24 cellular contexts compared by ENCODE assay signal in genomic region chr16:67016143-67016542, GRCh38. TPM values are rescaled to one million over a fixed set of nuclear protein-coding genes. Genes with fewer than 3 reads are reported as not detected.
DNase-seq lines count a peak whose midpoint lies in the region; ATAC-seq, FAIRE-seq and TF ChIP-seq lines count a peak whose summit lies in the region.
"Had no signal": no experiment of that assay in that cellular context is flagged by ENCODE, and none has a peak within 500 bp of the region (broad histone marks: within the 10 kb centered on the region; RNA-seq: fewer than 3 reads in every experiment).

No MANE protein-coding gene starts in this region.

- no peak overlapping the region for H3K4me2 ChIP-seq in K562 (ENCODE audit: insufficient read depth, low read length)
- H3K4me2 ChIP-seq in GM23248 (ENCODE audit: unreplicated experiment) = no peak overlapping the region
- H3K4me2 ChIP-seq in MM.1S (ENCODE audit: low read depth, low read length) = no peak overlapping the region
- H3K4me2 ChIP-seq: smooth muscle cell had no signal

- no peak overlapping the region for H3K4me3 Mint-ChIP-seq in T-helper 2 cell treated with Interferon-gamma antibody and Interleukin-4, amounts not matched to agents 5 μg/mL and 100 μg/mL, for 36 hours
- H3K4me3 Mint-ChIP-seq: activated naive CD8-positive, alpha-beta T cell treated with anti-CD3 and anti-CD28 coated beads, Interleukin-2, amount 50 U/mL, for 24 hours; HFFc6; mesothelial cell of epicardium had no signal

- TF ChIP-seq POLR2A in K562 (conservative IDR thresholded peaks at IDR 0.05) = no peak

- H3F3A ChIP-seq in GM23248 (ENCODE audit: insufficient read depth) (peaks cover 8% of the 10 kb centered on the region; the same call in 1 of the 2 replicates), MM.1S (ENCODE audit: insufficient read depth, low read length) (no peaks in the 10 kb centered on the region)

- H2AFZ ChIP-seq in K562 (ENCODE audit: low read depth, low read length) = no peak overlapping the region
- no peak overlapping the region for H2AFZ ChIP-seq in GM23248
- H2AFZ ChIP-seq in MM.1S (ENCODE audit: low read length) = no peak overlapping the region

- H3K4me1 Mint-ChIP-seq in T-helper 2 cell treated with Interferon-gamma antibody and Interleukin-4, amounts not matched to agents 5 μg/mL and 100 μg/mL, for 36 hours (ENCODE audit: low read depth) = peaks cover 31% of the 10 kb centered on the region

- POLR2A ChIA-PET in K562 (lab: Yijun Ruan, JAX) = interaction anchor here (0.8 kb wide), 1 partner anchor 144 kb away, joined by 4 read pairs; the partner anchor contains the start of genes FBXL8 and TRADD

- H3K79me2 ChIP-seq in K562 (ENCODE audit: control insufficient read depth, insufficient read depth, low read length) (no peaks in the 10 kb centered on the region), GM23248 (ENCODE audit: insufficient read depth) (no peaks in the 10 kb centered on the region), MM.1S (ENCODE audit: low read length) (no peaks in the 10 kb centered on the region)

- H3K9ac ChIP-seq in K562 (ENCODE audit: insufficient read depth in 1 of 2, low read depth in 2 of 2, low read length in 2 of 2) = peak overlapping the region in 1 of 2 experiments; percentile 45; a peak in 1 of 4 replicates
- no peak overlapping the region for H3K9ac ChIP-seq in GM23248
- no peak overlapping the region for H3K9ac ChIP-seq in MM.1S (ENCODE audit: low read length)

- CTCF ChIA-PET in K562 (lab: Yijun Ruan, JAX; ENCODE audit: low intra/inter-chr PET ratio) = interaction anchor here (2.8 kb wide), 1 partner anchor 55 kb away, joined by 9 read pairs; the partner anchor contains the start of gene CES3

- FAIRE-seq in K562 (lab: Jason Lieb, UNC) = no peak
- FAIRE-seq: A204.1, GM18507, TTC549 had no signal

- in situ Hi-C loops in GM13976 (cut with MboI; ENCODE audit: low sequenced_read_pairs, unreplicated experiment) = loop anchor here (5.0 kb wide), 1 partner anchor 136 kb away; the partner anchor contains the start of gene B3GNT9
- in situ Hi-C loops in K562 (cut with MboI) = loop anchor here (5.0 kb wide), 2 partner anchors 76 to 141 kb away; partner anchors contain the start of genes FBXL8 and TRADD
- in situ Hi-C loops in GM23248 (cut with MboI) = no loop called here

- H3K36me3 ChIP-seq in K562 (ENCODE audit: control insufficient read depth, insufficient read depth, low read length) (no peaks in the 10 kb centered on the region), GM23248 (ENCODE audit: low read depth) (no peaks in the 10 kb centered on the region), MM.1S (replicated peaks; ENCODE audit: insufficient read depth, low read length) (no peaks in the 10 kb centered on the region)
- H3K36me3 ChIP-seq: BE2C, prostate gland, stomach had no signal

- intact Hi-C loops in K562 (cut with micrococcal nuclease) = loop anchor here (5.0 to 10.0 kb wide), 4 partner anchors 64 to 389 kb away; partner anchors contain the start of gene MATCAP1
- intact Hi-C loops in posterior vena cava (cut with DNase I) = no loop called here

- H3K36me3 Mint-ChIP-seq in T-helper 2 cell treated with Interferon-gamma antibody and Interleukin-4, amounts not matched to agents 5 μg/mL and 100 μg/mL, for 36 hours (ENCODE audit: low read depth) = peaks cover 6% of the 10 kb centered on the region
- H3K36me3 Mint-ChIP-seq: mesothelial cell of epicardium had no signal

- no peak for DNase-seq in T-helper 2 cell treated with Interferon-gamma antibody and Interleukin-4, amounts not matched to agents 5 μg/mL and 100 μg/mL, for 36 hours (ENCODE audit: low spot score)
- DNase-seq in T-helper 2 cell (no peak), GM13976 (ENCODE audit: low spot score) (peak; percentile 10), K562 (ENCODE audit: extremely low read depth in 1 of 4, low spot score in 3 of 4) (no peak), posterior vena cava (ENCODE audit: low spot score) (peak; percentile 34), GM23248 (no peak), 8988T (no peak), MM.1S (no peak)
- DNase-seq: activated CD4-positive, alpha-beta T cell treated with anti-CD3 and anti-CD28 coated beads, Interleukin-2, amount 50 U/mL, for 1 hour; activated naive CD8-positive, alpha-beta T cell treated with anti-CD3 and anti-CD28 coated beads, Interleukin-2, amount 50 U/mL, for 24 hours; BE2C; body of pancreas; HFFc6; NCI-H1417 treated with DMSO at 0.1 percent for 48 hours; NCI-H2171; NCI-H524 treated with DMSO at 0.1 percent for 48 hours; stimulated activated CD4-positive, alpha-beta T cell treated with anti-CD3 and anti-CD28 coated beads, Interleukin-4, amount 100 ng/mL, for 24 hours; stomach had no signal

- H3K9me3 Mint-ChIP-seq in T-helper 2 cell treated with Interferon-gamma antibody and Interleukin-4, amounts not matched to agents 5 μg/mL and 100 μg/mL, for 36 hours = no peaks in the 10 kb centered on the region
- H3K9me3 Mint-ChIP-seq: activated naive CD8-positive, alpha-beta T cell treated with anti-CD3 and anti-CD28 coated beads, Interleukin-2, amount 50 U/mL, for 24 hours; HFFc6; mesothelial cell of epicardium had no signal

- H3K4me1 ChIP-seq in K562 (replicated peaks in 1 of 2; ENCODE audit: control insufficient read depth in 2 of 2, insufficient read depth in 2 of 2, low read length in 2 of 2) (peaks cover 4 to 19% of the 10 kb centered on the region in 2 experiments; a peak in 4 of 5 replicates), GM23248 (ENCODE audit: insufficient read depth) (no peaks in the 10 kb centered on the region), MM.1S (ENCODE audit: low read length) (no peaks in the 10 kb centered on the region)

- peak overlapping the region; percentile 67 for H3K27ac Mint-ChIP-seq in T-helper 2 cell treated with Interferon-gamma antibody and Interleukin-4, amounts not matched to agents 5 μg/mL and 100 μg/mL, for 36 hours
- H3K27ac Mint-ChIP-seq: activated naive CD8-positive, alpha-beta T cell treated with anti-CD3 and anti-CD28 coated beads, Interleukin-2, amount 50 U/mL, for 24 hours; HFFc6; mesothelial cell of epicardium had no signal

- no peaks in the 10 kb centered on the region for H3K9me2 ChIP-seq in GM23248 (ENCODE audit: insufficient read depth)
- H3K9me2 ChIP-seq in MM.1S (replicated peaks; ENCODE audit: insufficient read depth, low read length) = no peaks in the 10 kb centered on the region

- H3K9me1 ChIP-seq in K562 (ENCODE audit: control insufficient read depth, insufficient read depth, low read length) = no peaks in the 10 kb centered on the region

- H3K9me3 ChIP-seq in K562 (replicated peaks; ENCODE audit: control insufficient read depth, insufficient read depth, low read depth, low read length) (no peaks in the 10 kb centered on the region), GM23248 (ENCODE audit: low read depth) (no peaks in the 10 kb centered on the region), MM.1S (replicated peaks; ENCODE audit: insufficient read depth, low read length) (no peaks in the 10 kb centered on the region)
- H3K9me3 ChIP-seq: BE2C, body of pancreas, prostate gland, stomach had no signal

- H3K27me3 Mint-ChIP-seq in T-helper 2 cell treated with Interferon-gamma antibody and Interleukin-4, amounts not matched to agents 5 μg/mL and 100 μg/mL, for 36 hours (ENCODE audit: low read depth) = no peaks in the 10 kb centered on the region

- ATAC-seq in K562 = no peak
- ATAC-seq: activated naive CD8-positive, alpha-beta T cell treated with anti-CD3 and anti-CD28 coated beads, Interleukin-2, amount 50 U/mL, for 24 hours; body of pancreas had no signal

- TF ChIP-seq RAD21 in K562 (CRISPR knock-in tag; conservative IDR thresholded peaks at IDR 0.05 in 1 of 2, IDR thresholded peaks at IDR 0.05 in 1 of 2) = no peak

- H4K20me1 ChIP-seq in K562 (replicated peaks; ENCODE audit: control insufficient read depth, insufficient read depth, low read length) (no peaks in the 10 kb centered on the region), GM23248 (ENCODE audit: insufficient read depth) (no peaks in the 10 kb centered on the region), MM.1S (ENCODE audit: insufficient read depth, low read length) (no peaks in the 10 kb centered on the region)

- TF ChIP-seq CTCF in GM13976 (IDR thresholded peaks at IDR 0.05; ENCODE audit: borderline replicate concordance, control extremely low read depth, extremely low read depth, insufficient read depth, missing control alignments) = no peak
- TF ChIP-seq CTCF in K562 (IDR thresholded peaks at IDR 0.05 in 2 of 3, conservative IDR thresholded peaks at IDR 0.05 in 1 of 3; ENCODE audit: insufficient read depth in 2 of 3, low read depth in 1 of 3, low read length in 3 of 3) = no peak
- no peak for TF ChIP-seq CTCF in MM.1S (IDR thresholded peaks at IDR 0.05; ENCODE audit: low read length)

- H3K4me3 ChIP-seq in K562 = no peak overlapping the region
- H3K4me3 ChIP-seq in GM23248 = no peak overlapping the region
- no peak overlapping the region for H3K4me3 ChIP-seq in MM.1S (ENCODE audit: low read length)
- H3K4me3 ChIP-seq: body of pancreas, prostate gland, smooth muscle cell, stomach had no signal

- no TSS peak for BruUV-seq in K562 (replicated peaks; lab: Mats Ljungman, UMichigan)

- TF ChIP-seq EP300 in K562 (IDR thresholded peaks at IDR 0.05; ENCODE audit: low read length) = no peak

- H3K27me3 ChIP-seq in K562 (ENCODE audit: control insufficient read depth in 2 of 2, insufficient read depth in 2 of 2, low read length in 2 of 2) (no peaks in the 10 kb centered on the region), GM23248 (replicated peaks; ENCODE audit: insufficient read depth) (no peaks in the 10 kb centered on the region), MM.1S (replicated peaks; ENCODE audit: insufficient read depth, low read length) (no peaks in the 10 kb centered on the region)
- H3K27me3 ChIP-seq: BE2C had no signal

- no peak overlapping the region for H3K27ac ChIP-seq in K562 (ENCODE audit: extremely low read depth, low read depth, low read length)
- H3K27ac ChIP-seq in GM23248 = no peak overlapping the region
- no peak overlapping the region for H3K27ac ChIP-seq in MM.1S (ENCODE audit: low read length)
- H3K27ac ChIP-seq: body of pancreas, prostate gland, stomach had no signal

RNA-seq across cellular contexts. Expression of gene CBFB, which starts 12.8 kb away (rescaled TPM):
- total RNA-seq in K562 (2011; cell fraction: chromatin; rRNA removed; ENCODE audit: low replicate concordance) = 33.0 and 62.9 TPM in 2 replicates
- total RNA-seq in K562 (2011; cell fraction: nucleolus; rRNA removed) = 18.7 and 27.0 TPM in 2 replicates
- 39.3 and 60.0 TPM in 2 replicates for total RNA-seq in K562 (2011; cell fraction: nucleoplasm; rRNA removed)
- total RNA-seq in K562 (2014; rRNA removed) (96.0 and 112 TPM in 2 replicates), K562 (2014; rRNA removed; fragmentation: Illumina TruSeq; extraction: Trizol) (66.5 and 77.2 TPM in 2 replicates), K562 (2015; rRNA removed; fragmentation: Illumina TruSeq; extraction: Trizol) (82.4 and 82.7 TPM in 2 replicates), K562 (2021) (78.4 and 79.1 TPM in 2 replicates), posterior vena cava (10 to 100 TPM; 39.7 to 42.0 TPM)
- polyA plus RNA-seq in K562 (2011; rRNA removed) (39.5 and 51.6 TPM in 2 replicates), K562 (2014; fragmentation: Illumina TruSeq; extraction: Trizol) (63.9 and 69.6 TPM in 2 replicates), K562 (2014; fragmentation: Nextera tagmentation; extraction: Ambion mirVana) (10 to 100 TPM; 22.0 to 40.7 TPM), K562 (2014; rRNA removed) (43.2 and 63.6 TPM in 2 replicates), GM23248 (2016; fragmentation: Nextera tagmentation; extraction: Ambion mirVana) (52.3 and 56.1 TPM in 2 replicates)
- 13.4 and 25.1 TPM in 2 replicates for polyA plus RNA-seq in K562 (2011; cell fraction: cytosol; rRNA removed)
- polyA plus RNA-seq in K562 (2011; cell fraction: nucleus; rRNA removed) = 11.6 and 16.0 TPM in 2 replicates
- 45.5 and 88.1 TPM in 2 replicates for polyA plus RNA-seq in K562 (2012)
- 128 and 129 TPM in 2 replicates for polyA minus RNA-seq in K562 (2011; rRNA and poly(A)+ RNA removed)
- 49.1 and 63.1 TPM in 2 replicates for polyA minus RNA-seq in K562 (2011; cell fraction: cytosol; rRNA and poly(A)+ RNA removed)
- 13.6 and 20.1 TPM in 2 replicates for polyA minus RNA-seq in K562 (2011; cell fraction: nucleus; rRNA and poly(A)+ RNA removed)
- total RNA-seq in GM23248 (2014; rRNA removed; shearing (Covaris generic)) = 53.3 and 63.2 TPM in 2 replicates

RNA-seq across cellular contexts. Expression of gene CES4A, which starts 27.8 kb away (rescaled TPM):
- total RNA-seq in K562 (2011; cell fraction: chromatin; rRNA removed; ENCODE audit: low replicate concordance) = 0.58 and 1.8 TPM in 2 replicates
- total RNA-seq in K562 (2011; cell fraction: nucleolus; rRNA removed) = 0.13 and 0.83 TPM in 2 replicates
- total RNA-seq in K562 (2011; cell fraction: nucleoplasm; rRNA removed) = 0.61 and 1.7 TPM in 2 replicates
- 0.09 TPM in 1 of 2 replicates, not detected in the other for total RNA-seq in K562 (2014; rRNA removed)
- total RNA-seq in K562 (2014; rRNA removed; fragmentation: Illumina TruSeq; extraction: Trizol) = not detected in 2 replicates
- not detected in 2 replicates for total RNA-seq in K562 (2015; rRNA removed; fragmentation: Illumina TruSeq; extraction: Trizol)
- 0.20 TPM in 1 of 2 replicates, not detected in the other for total RNA-seq in K562 (2021)
- 0.04 and 0.11 TPM in 2 replicates for polyA plus RNA-seq in K562 (2011; rRNA removed)
- 0.12 TPM in 1 of 2 replicates, not detected in the other for polyA plus RNA-seq in K562 (2011; cell fraction: cytosol; rRNA removed)
- polyA plus RNA-seq in K562 (2011; cell fraction: nucleus; rRNA removed) = 0.22 and 0.54 TPM in 2 replicates
- polyA plus RNA-seq in K562 (2012) = 0.03 and 0.10 TPM in 2 replicates
- polyA plus RNA-seq in K562 (2014; fragmentation: Illumina TruSeq; extraction: Trizol) = not detected in 2 replicates
- polyA plus RNA-seq in K562 (2014; fragmentation: Nextera tagmentation; extraction: Ambion mirVana) = under 1 TPM in 1 of 2 experiments, not detected in 1; 0.13 TPM
- polyA plus RNA-seq in K562 (2014; rRNA removed) = not detected in 2 replicates
- polyA minus RNA-seq in K562 (2011; rRNA and poly(A)+ RNA removed) = not detected in 2 replicates
- polyA minus RNA-seq in K562 (2011; cell fraction: cytosol; rRNA and poly(A)+ RNA removed) = not detected in 2 replicates
- polyA minus RNA-seq in K562 (2011; cell fraction: nucleus; rRNA and poly(A)+ RNA removed) = not detected in 2 replicates
- total RNA-seq in posterior vena cava = 1 to 10 TPM; 2.8 to 7.4 TPM
- 4.6 and 5.0 TPM in 2 replicates for total RNA-seq in GM23248 (2014; rRNA removed; shearing (Covaris generic))
- 2.6 and 4.5 TPM in 2 replicates for polyA plus RNA-seq in GM23248 (2016; fragmentation: Nextera tagmentation; extraction: Ambion mirVana)

RNA-seq across cellular contexts. Expression of gene CES3, which starts 55.1 kb away (rescaled TPM):
- 3.7 and 10.0 TPM in 2 replicates for total RNA-seq in K562 (2011; cell fraction: chromatin; rRNA removed; ENCODE audit: low replicate concordance)
- total RNA-seq in K562 (2011; cell fraction: nucleolus; rRNA removed) = 6.3 and 12.5 TPM in 2 replicates
- 4.3 and 6.3 TPM in 2 replicates for total RNA-seq in K562 (2011; cell fraction: nucleoplasm; rRNA removed)
- total RNA-seq in K562 (2014; rRNA removed) = 0.68 and 2.0 TPM in 2 replicates
- 0.61 and 0.65 TPM in 2 replicates for total RNA-seq in K562 (2014; rRNA removed; fragmentation: Illumina TruSeq; extraction: Trizol)
- total RNA-seq in K562 (2015; rRNA removed; fragmentation: Illumina TruSeq; extraction: Trizol) = 1.0 and 1.7 TPM in 2 replicates
- 2.2 and 2.8 TPM in 2 replicates for total RNA-seq in K562 (2021)
- polyA plus RNA-seq in K562 (2011; rRNA removed) = 0.60 and 4.4 TPM in 2 replicates
- polyA plus RNA-seq in K562 (2011; cell fraction: cytosol; rRNA removed) = 0.57 and 2.3 TPM in 2 replicates
- polyA plus RNA-seq in K562 (2011; cell fraction: nucleus; rRNA removed) = 8.2 and 24.8 TPM in 2 replicates
- polyA plus RNA-seq in K562 (2012) = 1.2 and 3.3 TPM in 2 replicates
- polyA plus RNA-seq in K562 (2014; fragmentation: Illumina TruSeq; extraction: Trizol) = 0.98 and 1.2 TPM in 2 replicates
- under 1 TPM; 0.06 TPM for polyA plus RNA-seq in K562 (2014; fragmentation: Nextera tagmentation; extraction: Ambion mirVana)
- 1.3 and 3.1 TPM in 2 replicates for polyA plus RNA-seq in K562 (2014; rRNA removed)
- 1.1 and 2.1 TPM in 2 replicates for polyA minus RNA-seq in K562 (2011; rRNA and poly(A)+ RNA removed)
- 2.2 TPM in 1 of 2 replicates, not detected in the other for polyA minus RNA-seq in K562 (2011; cell fraction: cytosol; rRNA and poly(A)+ RNA removed)
- 3.6 and 18.4 TPM in 2 replicates for polyA minus RNA-seq in K562 (2011; cell fraction: nucleus; rRNA and poly(A)+ RNA removed)
- 1 to 10 TPM in 1 of 2 donors, under 1 TPM in 1; 0.10 to 1.3 TPM for total RNA-seq in posterior vena cava
- not detected in 2 replicates for total RNA-seq in GM23248 (2014; rRNA removed; shearing (Covaris generic))
- polyA plus RNA-seq in GM23248 (2016; fragmentation: Nextera tagmentation; extraction: Ambion mirVana) = not detected in 2 replicates
- total RNA-seq: smooth muscle cell had no signal

Comparison
In these comparisons a context has a peak if more than half of its experiments do, and no peak if none do; other contexts are left out.
1. DNase-seq: peak in GM13976 (single experiment) and posterior vena cava (single experiment); none in T-helper 2 cell treated with Interferon-gamma antibody and Interleukin-4, amounts not matched to agents 5 μg/mL and 100 μg/mL, for 36 hours (single experiment), T-helper 2 cell (0 of 5), K562 (0 of 4), GM23248 (single experiment), 8988T (single experiment) and MM.1S (single experiment).